In the genomic region with DNA sequence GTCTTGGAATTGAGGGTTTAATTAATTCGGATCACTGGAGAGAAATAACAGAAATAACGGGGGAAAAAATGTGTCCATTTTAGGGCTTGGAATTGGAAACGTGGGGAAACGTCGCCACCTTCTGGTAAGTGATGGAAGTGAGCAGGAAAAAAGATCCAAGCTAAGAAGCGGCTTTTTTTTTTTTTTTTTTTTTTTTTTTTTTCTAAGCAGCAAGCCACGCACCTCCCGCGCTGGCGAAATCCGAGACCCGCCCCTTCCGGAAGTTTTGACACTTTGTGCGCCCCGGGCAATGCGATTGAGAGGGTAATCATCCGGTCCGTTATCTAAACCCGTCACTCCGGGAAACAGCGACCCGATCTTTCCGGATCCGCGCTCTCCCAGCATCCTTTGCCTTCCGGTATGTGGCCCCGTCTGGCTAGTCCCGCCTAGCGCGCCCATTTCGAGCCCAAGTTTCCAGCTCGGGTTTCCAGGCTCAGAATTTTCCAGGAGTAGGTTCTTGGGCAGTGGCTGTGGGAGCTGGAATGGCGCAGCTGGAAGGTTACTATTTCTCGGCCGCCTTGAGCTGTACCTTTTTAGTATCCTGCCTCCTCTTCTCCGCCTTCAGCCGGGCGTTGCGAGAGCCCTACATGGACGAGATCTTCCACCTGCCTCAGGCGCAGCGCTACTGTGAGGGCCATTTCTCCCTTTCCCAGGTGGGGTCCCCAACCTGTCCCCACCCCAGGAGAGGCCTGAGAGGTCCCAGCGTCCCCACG, we compare ENCODE assay signal across 8 cellular contexts. TPM values are rescaled to one million over a fixed set of nuclear protein-coding genes. Genes with fewer than 3 reads are reported as not detected.
DNase-seq lines count a peak whose midpoint lies in the region; ATAC-seq and TF ChIP-seq lines count a peak whose summit lies in the region.

A gene with protein sequence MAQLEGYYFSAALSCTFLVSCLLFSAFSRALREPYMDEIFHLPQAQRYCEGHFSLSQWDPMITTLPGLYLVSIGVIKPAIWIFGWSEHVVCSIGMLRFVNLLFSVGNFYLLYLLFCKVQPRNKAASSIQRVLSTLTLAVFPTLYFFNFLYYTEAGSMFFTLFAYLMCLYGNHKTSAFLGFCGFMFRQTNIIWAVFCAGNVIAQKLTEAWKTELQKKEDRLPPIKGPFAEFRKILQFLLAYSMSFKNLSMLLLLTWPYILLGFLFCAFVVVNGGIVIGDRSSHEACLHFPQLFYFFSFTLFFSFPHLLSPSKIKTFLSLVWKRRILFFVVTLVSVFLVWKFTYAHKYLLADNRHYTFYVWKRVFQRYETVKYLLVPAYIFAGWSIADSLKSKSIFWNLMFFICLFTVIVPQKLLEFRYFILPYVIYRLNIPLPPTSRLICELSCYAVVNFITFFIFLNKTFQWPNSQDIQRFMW (plus strand): TSS at position 418 of the 752 bp plus-strand sequence. CDS start 104 bp downstream, at position 522.

- H3K4me1 Mint-ChIP-seq in activated T-cell treated with anti-CD3 and anti-CD28 coated beads, Interleukin-2, amount 50 U/mL, for 4 hours (ENCODE audit: low read depth): peaks cover 22% of the 10 kb centered on the region

- H3K27me3 ChIP-seq in Panc1 (ENCODE audit: control insufficient read depth, insufficient read depth, low read length): peaks cover 3% of the 10 kb centered on the region; the same call in 1 of the 2 replicates
- no peaks in the 10 kb centered on the region for H3K27me3 ChIP-seq in muscle layer of colon (ENCODE audit: control insufficient read depth in 1 of 2, insufficient read depth in 2 of 2, low read length in 2 of 2)

- DNase-seq in DMS79 treated with DMSO at 0.1 percent for 48 hours (lab: John Stamatoyannopoulos, UW): peak; percentile 95
- DNase-seq in KG1 (lab: John Stamatoyannopoulos, UW): peak; percentile 80
- peak; percentile 97 for DNase-seq in Panc1 (ENCODE audit: low read depth, low spot score)
- peak; percentile 94 for DNase-seq in activated T-cell treated with anti-CD3 and anti-CD28 coated beads, Interleukin-2, amount 50 U/mL, for 4 hours
- peak; percentile 87 for DNase-seq in stimulated activated CD8-positive, alpha-beta memory T cell treated with anti-CD3 and anti-CD28 coated beads, Interleukin-7, amount 100 ng/mL, for 24 hours (ENCODE audit: low read depth)

- POLR2A ChIA-PET in Panc1 (lab: Charles Lee): no interaction called here

- no TSS peak for BruUV-seq in Panc1 (replicated peaks; lab: Mats Ljungman, UMichigan)

- TF ChIP-seq CTCF in Panc1 (IDR thresholded peaks at IDR 0.05): peak; percentile 61

- peak within 1 kb of the TSS; percentile 84 for H3K9ac ChIP-seq in muscle layer of colon (ENCODE audit: low read length)

- H3K27me3 Mint-ChIP-seq in activated T-cell treated with anti-CD3 and anti-CD28 coated beads, Interleukin-2, amount 50 U/mL, for 4 hours (ENCODE audit: low read depth): no peaks in the 10 kb centered on the region

- H3K9me3 Mint-ChIP-seq in activated T-cell treated with anti-CD3 and anti-CD28 coated beads, Interleukin-2, amount 50 U/mL, for 4 hours: no peaks in the 10 kb centered on the region

- no peaks in the 10 kb centered on the region for H3K9me3 ChIP-seq in Panc1 (ENCODE audit: control insufficient read depth, insufficient read depth, low read depth, low read length)
- no peaks in the 10 kb centered on the region for H3K9me3 ChIP-seq in muscle layer of colon (ENCODE audit: low read length)

- H3K4me1 ChIP-seq in Panc1 (ENCODE audit: control insufficient read depth, insufficient read depth, low read length): peaks cover 7% of the 10 kb centered on the region
- peaks cover 14% of the 10 kb centered on the region for H3K4me1 ChIP-seq in muscle layer of colon (ENCODE audit: insufficient read depth, low read length)

- H3K4me3 Mint-ChIP-seq in activated T-cell treated with anti-CD3 and anti-CD28 coated beads, Interleukin-2, amount 50 U/mL, for 4 hours: peak within 1 kb of the TSS; percentile 97

- H3K4me3 ChIP-seq in Panc1 (ENCODE audit: low read depth in 2 of 2, low read length in 2 of 2): peak within 1 kb of the TSS; percentile 79 to 96
- H3K4me3 ChIP-seq in muscle layer of colon (ENCODE audit: low read depth in 1 of 2, low read length in 2 of 2): peak within 1 kb of the TSS; percentile 58 to 86

- H3K36me3 Mint-ChIP-seq in activated T-cell treated with anti-CD3 and anti-CD28 coated beads, Interleukin-2, amount 50 U/mL, for 4 hours (ENCODE audit: insufficient read depth): peaks cover 9% of the 10 kb centered on the region

- CTCF ChIA-PET in Panc1 (lab: Charles Lee): interaction anchor here (0.6 to 1.5 kb wide), 5 partner anchors 66 to 1266 kb away, joined by 3 to 7 read pairs (median 5); no protein-coding TSS in a partner anchor

- in situ Hi-C loops in Panc1 (cut with HindIII; ENCODE audit: low pct_unique_long_range_greater_than_20kb, low sequenced_read_pairs): no loop called here

- intact Hi-C loops in Panc1 (cut with micrococcal nuclease; ENCODE audit: unreplicated experiment): loop anchor here (2.0 kb wide), 1 partner anchor 1075 kb away; no protein-coding TSS in a partner anchor

- H3K27ac ChIP-seq in Panc1 (ENCODE audit: low read length): peak within 1 kb of the TSS; percentile 88
- peak within 1 kb of the TSS; percentile 63 for H3K27ac ChIP-seq in muscle layer of colon (ENCODE audit: low read depth, low read length)

- ATAC-seq in GM21723 (IDR thresholded peaks at IDR 0.05; ENCODE audit: unreplicated experiment) (peak; percentile 100), Panc1 (peak; percentile 100), esophagus mucosa (peak; percentile 100)
- ATAC-seq in activated T-cell treated with anti-CD3 and anti-CD28 coated beads, Interleukin-2, amount 50 U/mL, for 4 hours: peak; percentile 100

- H3K36me3 ChIP-seq in Panc1 (ENCODE audit: control insufficient read depth, insufficient read depth, low read length): no peaks in the 10 kb centered on the region
- no peaks in the 10 kb centered on the region for H3K36me3 ChIP-seq in muscle layer of colon (ENCODE audit: insufficient read depth, low read length)

RNA-seq across cellular contexts. Expression of the gene that starts here (rescaled TPM):
- total RNA-seq in Panc1 (2021; ENCODE audit: unreplicated experiment) (10.3 TPM), esophagus mucosa (5.7 TPM)
- polyA plus RNA-seq in Panc1 (2012; ENCODE audit: insufficient read length): 2.4 TPM
- total RNA-seq in activated T-cell treated with anti-CD3 and anti-CD28 coated beads, Interleukin-2, amount 50 U/mL, for 4 hours: 10 to 100 TPM; 17.0 to 18.7 (median 17.2) TPM

Comparison
In these comparisons a context has a peak if more than half of its experiments do, and no peak if none do; other contexts are left out.
1. Peak in every context shown above with its lines: DNase-seq, ATAC-seq, H3K4me3 ChIP-seq and H3K27ac ChIP-seq.